ENCODE assay signal across 8 cellular contexts in the genomic region with DNA sequence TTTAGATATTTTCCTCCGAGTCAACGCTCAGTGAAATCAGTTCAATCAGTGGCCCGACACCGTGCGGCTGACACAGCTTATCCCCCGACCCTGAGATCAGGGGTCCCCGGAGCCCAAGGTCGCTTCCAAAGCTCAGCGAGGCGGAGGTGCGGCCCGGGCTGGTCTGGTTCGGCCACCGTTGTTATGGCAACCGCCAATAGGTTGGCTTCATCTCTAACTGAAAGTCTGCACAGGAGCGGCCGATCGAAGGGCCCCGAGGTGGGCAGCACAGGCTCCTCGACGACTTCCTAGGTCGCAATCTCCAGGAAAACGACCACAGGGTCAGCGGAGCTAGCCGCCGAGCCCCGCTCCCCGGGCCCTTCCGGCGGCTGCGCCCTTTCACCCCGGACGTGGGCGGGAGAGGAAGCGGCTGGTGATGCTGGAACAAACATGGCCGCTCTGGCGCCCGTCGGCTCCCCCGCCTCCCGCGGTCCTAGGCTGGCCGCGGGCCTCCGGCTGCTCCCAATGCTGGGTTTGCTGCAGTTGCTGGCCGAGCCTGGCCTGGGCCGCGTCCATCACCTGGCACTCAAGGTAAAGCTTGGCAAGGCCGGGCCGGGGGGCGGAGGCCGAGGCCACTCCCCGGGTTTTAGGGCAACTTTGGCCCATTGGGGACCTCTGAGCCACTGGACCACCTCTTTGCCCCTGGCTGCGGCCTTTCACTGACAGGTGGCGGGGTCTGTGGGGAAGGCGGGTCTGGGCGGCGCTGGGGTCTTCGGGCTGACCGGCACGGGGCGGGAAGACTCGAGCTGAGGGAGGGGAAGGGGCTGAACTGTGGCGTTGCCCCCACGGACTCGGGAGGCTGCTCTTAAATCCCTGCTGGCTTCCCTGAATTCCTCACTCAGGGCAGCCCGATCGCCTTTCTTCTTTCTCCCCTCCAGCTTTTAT. TPM values are rescaled to one million over a fixed set of nuclear protein-coding genes. Genes with fewer than 3 reads are reported as not detected.
DNase-seq lines count a peak whose midpoint lies in the region; ATAC-seq and TF ChIP-seq lines count a peak whose summit lies in the region.

A gene (plus strand): TSS at position 403 of the 924 bp plus-strand sequence. CDS start 27 bp downstream, at position 430.

- H3K27me3 Mint-ChIP-seq in activated naive CD4-positive, alpha-beta T cell treated with anti-CD3 and anti-CD28 coated beads, Interleukin-2, amount 50 U/mL, for 24 hours: no peaks in the 10 kb centered on the region

- peaks cover 21% of the 10 kb centered on the region for H3K4me1 ChIP-seq in testis

- peaks cover 40% of the 10 kb centered on the region for H3K4me1 Mint-ChIP-seq in activated naive CD4-positive, alpha-beta T cell treated with anti-CD3 and anti-CD28 coated beads, Interleukin-2, amount 50 U/mL, for 24 hours

- H3K27ac Mint-ChIP-seq in activated naive CD4-positive, alpha-beta T cell treated with anti-CD3 and anti-CD28 coated beads, Interleukin-2, amount 50 U/mL, for 24 hours: peak within 1 kb of the TSS; percentile 95

- intact Hi-C loops in testis (cut with DNase I; ENCODE audit: low total_unique reads): no loop called here

- no peaks in the 10 kb centered on the region for H3K36me3 Mint-ChIP-seq in activated naive CD4-positive, alpha-beta T cell treated with anti-CD3 and anti-CD28 coated beads, Interleukin-2, amount 50 U/mL, for 24 hours

- no peak for TF ChIP-seq POLR2A in testis (IDR thresholded peaks at IDR 0.05)

- H3K4me3 ChIP-seq in Jurkat, Clone E6-1 (ENCODE audit: low read length): peak within 1 kb of the TSS; percentile 91
- H3K4me3 ChIP-seq in testis: peak within 1 kb of the TSS; percentile 94 to 99

- ATAC-seq in GM21447 (IDR thresholded peaks at IDR 0.05; ENCODE audit: unreplicated experiment) (peak; percentile 70), SK-N-SH treated with all-trans-retinoic acid at 6 μM for 48 hours (peak; percentile 98), omental fat pad (ENCODE audit: low FRiP score) (peak; percentile 82)

- H3K27me3 ChIP-seq in testis: no peaks in the 10 kb centered on the region

- H3K4me3 Mint-ChIP-seq in activated naive CD4-positive, alpha-beta T cell treated with anti-CD3 and anti-CD28 coated beads, Interleukin-2, amount 50 U/mL, for 24 hours: peak within 1 kb of the TSS; percentile 95

- H3K9me3 Mint-ChIP-seq in activated naive CD4-positive, alpha-beta T cell treated with anti-CD3 and anti-CD28 coated beads, Interleukin-2, amount 50 U/mL, for 24 hours: no peaks in the 10 kb centered on the region

- WGBS in testis, 2 donors: 0 to 1% methylated on average over 13 to 61 of the region's 68 CpGs

- H3K27ac ChIP-seq in testis: peak within 1 kb of the TSS; percentile 70 to 84

- no peaks in the 10 kb centered on the region for H3K9me3 ChIP-seq in testis

- DNase-seq in D341Med (ENCODE audit: low spot score) (peak; percentile 95), glomerular endothelial cell (ENCODE audit: extremely low read depth, low read depth, low spot score) (no peak), omental fat pad (ENCODE audit: low spot score) (peak; percentile 43), testis (peak; percentile 85)
- DNase-seq in Jurkat, Clone E6-1 (ENCODE audit: low read depth, low spot score): no peak

- H3K36me3 ChIP-seq in testis (ENCODE audit: low read depth, missing control alignments): no peaks in the 10 kb centered on the region

- TF ChIP-seq CTCF in omental fat pad (IDR thresholded peaks at IDR 0.05): no peak
- no peak for TF ChIP-seq CTCF in testis (IDR thresholded peaks at IDR 0.05)

TF ChIP-seq in SK-N-SH treated with all-trans-retinoic acid at 6 μM for 48 hours, 23 proteins besides CTCF, POLR2A, EP300 and RAD21 (continues in another document):
- TF ChIP-seq TOX (CRISPR knock-in tag; IDR thresholded peaks at IDR 0.05; ENCODE audit: borderline replicate concordance): no peak
- TF ChIP-seq ZC3H10 (CRISPR knock-in tag; IDR thresholded peaks at IDR 0.05): no peak
- no peak for TF ChIP-seq ZNF8 (CRISPR knock-in tag; IDR thresholded peaks at IDR 0.05)
- no peak for TF ChIP-seq PPARA (CRISPR knock-in tag; IDR thresholded peaks at IDR 0.05; ENCODE audit: borderline replicate concordance)
- TF ChIP-seq BACH2 (CRISPR knock-in tag; IDR thresholded peaks at IDR 0.05; ENCODE audit: borderline replicate concordance): no peak
- TF ChIP-seq ZNF565 (CRISPR knock-in tag; conservative IDR thresholded peaks at IDR 0.05; ENCODE audit: low read depth): no peak
- no peak for TF ChIP-seq GLIS3 (CRISPR knock-in tag; IDR thresholded peaks at IDR 0.05)
- TF ChIP-seq, protein P1, sequence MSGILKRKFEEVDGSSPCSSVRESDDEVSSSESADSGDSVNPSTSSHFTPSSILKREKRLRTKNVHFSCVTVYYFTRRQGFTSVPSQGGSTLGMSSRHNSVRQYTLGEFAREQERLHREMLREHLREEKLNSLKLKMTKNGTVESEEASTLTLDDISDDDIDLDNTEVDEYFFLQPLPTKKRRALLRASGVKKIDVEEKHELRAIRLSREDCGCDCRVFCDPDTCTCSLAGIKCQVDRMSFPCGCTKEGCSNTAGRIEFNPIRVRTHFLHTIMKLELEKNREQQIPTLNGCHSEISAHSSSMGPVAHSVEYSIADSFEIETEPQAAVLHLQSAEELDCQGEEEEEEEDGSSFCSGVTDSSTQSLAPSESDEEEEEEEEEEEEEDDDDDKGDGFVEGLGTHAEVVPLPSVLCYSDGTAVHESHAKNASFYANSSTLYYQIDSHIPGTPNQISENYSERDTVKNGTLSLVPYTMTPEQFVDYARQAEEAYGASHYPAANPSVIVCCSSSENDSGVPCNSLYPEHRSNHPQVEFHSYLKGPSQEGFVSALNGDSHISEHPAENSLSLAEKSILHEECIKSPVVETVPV (CRISPR knock-in tag; IDR thresholded peaks at IDR 0.05): no peak
- no peak for TF ChIP-seq SNAI2 (CRISPR knock-in tag; IDR thresholded peaks at IDR 0.05)
- TF ChIP-seq, protein P2, sequence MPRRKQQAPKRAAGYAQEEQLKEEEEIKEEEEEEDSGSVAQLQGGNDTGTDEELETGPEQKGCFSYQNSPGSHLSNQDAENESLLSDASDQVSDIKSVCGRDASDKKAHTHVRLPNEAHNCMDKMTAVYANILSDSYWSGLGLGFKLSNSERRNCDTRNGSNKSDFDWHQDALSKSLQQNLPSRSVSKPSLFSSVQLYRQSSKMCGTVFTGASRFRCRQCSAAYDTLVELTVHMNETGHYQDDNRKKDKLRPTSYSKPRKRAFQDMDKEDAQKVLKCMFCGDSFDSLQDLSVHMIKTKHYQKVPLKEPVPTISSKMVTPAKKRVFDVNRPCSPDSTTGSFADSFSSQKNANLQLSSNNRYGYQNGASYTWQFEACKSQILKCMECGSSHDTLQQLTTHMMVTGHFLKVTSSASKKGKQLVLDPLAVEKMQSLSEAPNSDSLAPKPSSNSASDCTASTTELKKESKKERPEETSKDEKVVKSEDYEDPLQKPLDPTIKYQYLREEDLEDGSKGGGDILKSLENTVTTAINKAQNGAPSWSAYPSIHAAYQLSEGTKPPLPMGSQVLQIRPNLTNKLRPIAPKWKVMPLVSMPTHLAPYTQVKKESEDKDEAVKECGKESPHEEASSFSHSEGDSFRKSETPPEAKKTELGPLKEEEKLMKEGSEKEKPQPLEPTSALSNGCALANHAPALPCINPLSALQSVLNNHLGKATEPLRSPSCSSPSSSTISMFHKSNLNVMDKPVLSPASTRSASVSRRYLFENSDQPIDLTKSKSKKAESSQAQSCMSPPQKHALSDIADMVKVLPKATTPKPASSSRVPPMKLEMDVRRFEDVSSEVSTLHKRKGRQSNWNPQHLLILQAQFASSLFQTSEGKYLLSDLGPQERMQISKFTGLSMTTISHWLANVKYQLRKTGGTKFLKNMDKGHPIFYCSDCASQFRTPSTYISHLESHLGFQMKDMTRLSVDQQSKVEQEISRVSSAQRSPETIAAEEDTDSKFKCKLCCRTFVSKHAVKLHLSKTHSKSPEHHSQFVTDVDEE (CRISPR knock-in tag; IDR thresholded peaks at IDR 0.05): no peak
- TF ChIP-seq TCF4 (CRISPR knock-in tag; IDR thresholded peaks at IDR 0.05; ENCODE audit: borderline replicate concordance): no peak
- no peak for TF ChIP-seq ZFP3 (CRISPR knock-in tag; IDR thresholded peaks at IDR 0.05)
- TF ChIP-seq, protein P3, sequence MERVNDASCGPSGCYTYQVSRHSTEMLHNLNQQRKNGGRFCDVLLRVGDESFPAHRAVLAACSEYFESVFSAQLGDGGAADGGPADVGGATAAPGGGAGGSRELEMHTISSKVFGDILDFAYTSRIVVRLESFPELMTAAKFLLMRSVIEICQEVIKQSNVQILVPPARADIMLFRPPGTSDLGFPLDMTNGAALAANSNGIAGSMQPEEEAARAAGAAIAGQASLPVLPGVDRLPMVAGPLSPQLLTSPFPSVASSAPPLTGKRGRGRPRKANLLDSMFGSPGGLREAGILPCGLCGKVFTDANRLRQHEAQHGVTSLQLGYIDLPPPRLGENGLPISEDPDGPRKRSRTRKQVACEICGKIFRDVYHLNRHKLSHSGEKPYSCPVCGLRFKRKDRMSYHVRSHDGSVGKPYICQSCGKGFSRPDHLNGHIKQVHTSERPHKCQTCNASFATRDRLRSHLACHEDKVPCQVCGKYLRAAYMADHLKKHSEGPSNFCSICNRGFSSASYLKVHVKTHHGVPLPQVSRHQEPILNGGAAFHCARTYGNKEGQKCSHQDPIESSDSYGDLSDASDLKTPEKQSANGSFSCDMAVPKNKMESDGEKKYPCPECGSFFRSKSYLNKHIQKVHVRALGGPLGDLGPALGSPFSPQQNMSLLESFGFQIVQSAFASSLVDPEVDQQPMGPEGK (CRISPR knock-in tag; IDR thresholded peaks at IDR 0.05; ENCODE audit: borderline replicate concordance): no peak
- TF ChIP-seq, protein P4, sequence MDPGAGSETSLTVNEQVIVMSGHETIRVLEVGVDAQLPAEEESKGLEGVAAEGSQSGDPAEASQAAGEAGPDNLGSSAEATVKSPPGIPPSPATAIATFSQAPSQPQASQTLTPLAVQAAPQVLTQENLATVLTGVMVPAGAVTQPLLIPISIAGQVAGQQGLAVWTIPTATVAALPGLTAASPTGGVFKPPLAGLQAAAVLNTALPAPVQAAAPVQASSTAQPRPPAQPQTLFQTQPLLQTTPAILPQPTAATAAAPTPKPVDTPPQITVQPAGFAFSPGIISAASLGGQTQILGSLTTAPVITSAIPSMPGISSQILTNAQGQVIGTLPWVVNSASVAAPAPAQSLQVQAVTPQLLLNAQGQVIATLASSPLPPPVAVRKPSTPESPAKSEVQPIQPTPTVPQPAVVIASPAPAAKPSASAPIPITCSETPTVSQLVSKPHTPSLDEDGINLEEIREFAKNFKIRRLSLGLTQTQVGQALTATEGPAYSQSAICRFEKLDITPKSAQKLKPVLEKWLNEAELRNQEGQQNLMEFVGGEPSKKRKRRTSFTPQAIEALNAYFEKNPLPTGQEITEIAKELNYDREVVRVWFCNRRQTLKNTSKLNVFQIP (CRISPR knock-in tag; IDR thresholded peaks at IDR 0.05; ENCODE audit: borderline replicate concordance, low read depth): no peak
- no peak for TF ChIP-seq ARNTL (CRISPR knock-in tag; IDR thresholded peaks at IDR 0.05; ENCODE audit: borderline replicate concordance, low read depth)

RNA-seq across cellular contexts. Expression of the gene that starts here (rescaled TPM):
- 13.6 TPM for polyA plus RNA-seq in Jurkat, Clone E6-1 (2012; ENCODE audit: insufficient read depth, insufficient read length)
- 33.3 and 40.3 TPM in 2 replicates for total RNA-seq in glomerular endothelial cell
- 10 to 100 TPM; 17.5 to 24.1 (median 20.0) TPM for total RNA-seq in omental fat pad
- total RNA-seq in testis: 10 to 100 TPM; 49.1 to 53.4 TPM
- 41.1 TPM for polyA plus RNA-seq in testis (ENCODE audit: insufficient read depth, low read depth, low replicate concordance)

Comparison
In these comparisons a context has a peak if more than half of its experiments do, and no peak if none do; other contexts are left out.
1. DNase-seq: peak in D341Med (single experiment), omental fat pad (single experiment) and testis (single experiment); none in Jurkat, Clone E6-1 (single experiment) and glomerular endothelial cell (single experiment).
2. Peak in every context shown above with its lines, with median percentiles within 50 percentile points of each other: ATAC-seq.